19 cellular contexts compared by ENCODE assay signal in the genomic region with DNA sequence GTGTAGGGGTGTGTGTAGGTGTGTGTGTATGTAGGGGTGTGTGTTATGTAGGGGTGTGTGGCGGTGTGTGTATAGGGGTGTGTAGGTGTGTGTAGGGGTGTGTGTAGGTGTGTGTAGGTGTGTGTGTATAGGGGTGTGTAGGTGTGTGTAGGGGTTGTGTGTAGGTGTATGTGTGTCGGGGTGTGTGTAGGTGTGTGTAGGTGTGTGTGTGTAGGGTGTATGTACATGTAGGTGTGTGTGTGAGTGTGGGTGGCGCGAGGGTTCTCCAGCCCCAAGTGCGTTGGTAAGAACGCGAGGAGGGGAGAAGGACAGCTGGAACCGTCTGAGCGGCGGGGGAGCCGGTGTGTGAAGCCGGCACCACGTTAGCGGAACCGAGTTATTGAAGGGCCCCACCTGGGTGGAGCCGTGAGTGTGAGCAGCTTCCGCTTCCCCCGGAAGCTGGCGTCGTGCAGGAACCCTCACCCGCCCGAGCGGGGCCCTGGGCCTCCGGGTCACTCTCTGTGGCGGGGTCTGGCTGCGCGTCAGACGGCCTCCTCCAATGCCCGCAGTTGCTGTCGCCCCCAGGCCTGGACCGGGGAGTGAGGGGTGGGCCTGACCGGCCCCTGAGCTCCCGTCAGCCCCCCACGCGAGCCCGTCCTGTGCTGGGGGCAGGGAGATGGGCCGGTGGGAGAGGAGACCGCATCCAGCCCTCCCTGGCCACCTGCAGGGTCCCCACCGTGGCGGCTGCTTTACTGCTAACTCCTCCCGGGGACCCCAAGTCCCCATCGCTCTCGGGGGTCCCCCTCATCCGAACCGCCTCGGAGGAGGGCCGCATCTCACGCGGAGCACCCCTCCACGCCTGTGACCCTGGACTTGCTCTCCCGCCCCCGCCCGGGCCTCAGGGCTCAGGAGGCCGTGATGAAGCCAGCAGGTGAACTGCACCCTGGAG. TPM values are rescaled to one million over a fixed set of nuclear protein-coding genes. Genes with fewer than 3 reads are reported as not detected.
DNase-seq lines count a peak whose midpoint lies in the region; ATAC-seq, FAIRE-seq and TF ChIP-seq lines count a peak whose summit lies in the region.
"Had no signal": no experiment of that assay in that cellular context is flagged by ENCODE, and none has a peak within 500 bp of the region (broad histone marks: within the 10 kb centered on the region; RNA-seq: fewer than 3 reads in every experiment).

No MANE protein-coding gene starts in this region.

- TF ChIP-seq CTCF in K562 (IDR thresholded peaks at IDR 0.05 in 2 of 3, conservative IDR thresholded peaks at IDR 0.05 in 1 of 3; ENCODE audit: insufficient read depth in 2 of 3, low read depth in 1 of 3, low read length in 3 of 3): no peak
- no peak for TF ChIP-seq CTCF in osteoblast (IDR thresholded peaks at IDR 0.05; ENCODE audit: extremely low read depth, low read depth, low read length)
- TF ChIP-seq CTCF in tibial nerve (IDR thresholded peaks at IDR 0.05): no peak

- peaks cover 2% of the 10 kb centered on the region for H3K27me3 Mint-ChIP-seq in activated CD4-positive, alpha-beta T cell treated with anti-CD3 and anti-CD28 coated beads, Interleukin-2, amount 10 ng/mL, durations not matched to agents 24 days and 14 days

- no peaks in the 10 kb centered on the region for H3K9me1 ChIP-seq in K562 (ENCODE audit: control insufficient read depth, insufficient read depth, low read length)

- in situ Hi-C loops in K562 (cut with MboI): no loop called here

- TF ChIP-seq EP300 in K562 (IDR thresholded peaks at IDR 0.05; ENCODE audit: low read length): no peak
- TF ChIP-seq EP300 in tibial nerve (IDR thresholded peaks at IDR 0.05): no peak

- POLR2A ChIA-PET in K562 (lab: Yijun Ruan, JAX): no interaction called here

- H3K4me1 Mint-ChIP-seq in activated CD4-positive, alpha-beta T cell treated with anti-CD3 and anti-CD28 coated beads, Interleukin-2, amount 10 ng/mL, durations not matched to agents 24 days and 14 days: no peaks in the 10 kb centered on the region
- H3K4me1 Mint-ChIP-seq: WTC11 had no signal

- FAIRE-seq in HTR-8/SVneo (lab: Jason Lieb, UNC) (peak; percentile 100), K562 (lab: Jason Lieb, UNC) (no peak)
- FAIRE-seq: A204.1, colon had no signal

- CTCF ChIA-PET in K562 (lab: Yijun Ruan, JAX; ENCODE audit: low intra/inter-chr PET ratio): no interaction called here

- intact Hi-C loops in activated CD4-positive, alpha-beta T cell treated with anti-CD3 and anti-CD28 coated beads, Interleukin-2, amount 10 ng/mL, durations not matched to agents 24 days and 14 days (cut with micrococcal nuclease): no loop called here
- intact Hi-C loops in K562 (cut with micrococcal nuclease): no loop called here

- 46% methylated on average over 27 of the region's 54 CpGs for WGBS in K562 (ENCODE audit: insufficient coverage, low coverage, missing lambda C conversion rate)
- WGBS in tibial nerve, 2 donors: 83 to 89% methylated on average over 33 to 40 of the region's 54 CpGs

- H2AFZ ChIP-seq in K562 (ENCODE audit: low read depth, low read length) (no peak overlapping the region), osteoblast (ENCODE audit: low read length) (no peak overlapping the region)

- H3K79me2 ChIP-seq in K562 (ENCODE audit: control insufficient read depth, insufficient read depth, low read length) (no peaks in the 10 kb centered on the region), osteoblast (ENCODE audit: insufficient read depth, low read length) (no peaks in the 10 kb centered on the region)

- H3K27ac Mint-ChIP-seq in activated CD4-positive, alpha-beta T cell treated with anti-CD3 and anti-CD28 coated beads, Interleukin-2, amount 10 ng/mL, durations not matched to agents 24 days and 14 days: no peak overlapping the region
- H3K27ac Mint-ChIP-seq: WTC11 had no signal

- TF ChIP-seq POLR2A in K562 (conservative IDR thresholded peaks at IDR 0.05) (no peak), tibial nerve (IDR thresholded peaks at IDR 0.05) (no peak)

- ATAC-seq in K562: peak; percentile 70
- ATAC-seq in HG03432 (IDR thresholded peaks at IDR 0.05; ENCODE audit: unreplicated experiment): no peak
- ATAC-seq: Panc1, WTC11 had no signal

- H3K9me3 ChIP-seq in K562 (replicated peaks; ENCODE audit: control insufficient read depth, insufficient read depth, low read depth, low read length): no peaks in the 10 kb centered on the region
- no peaks in the 10 kb centered on the region for H3K9me3 ChIP-seq in osteoblast (ENCODE audit: low read depth, low read length)
- H3K9me3 ChIP-seq in tibial nerve: no peaks in the 10 kb centered on the region
- H3K9me3 ChIP-seq: BE2C, SJSA1, uterus had no signal

- no peak overlapping the region for H3K4me2 ChIP-seq in K562 (ENCODE audit: insufficient read depth, low read length)
- no peak overlapping the region for H3K4me2 ChIP-seq in osteoblast (ENCODE audit: insufficient read depth, low read length)

- TF ChIP-seq RAD21 in K562 (CRISPR knock-in tag; conservative IDR thresholded peaks at IDR 0.05 in 1 of 2, IDR thresholded peaks at IDR 0.05 in 1 of 2): no peak

- H3K27ac ChIP-seq in K562 (ENCODE audit: extremely low read depth, low read depth, low read length) (no peak overlapping the region), osteoblast (ENCODE audit: low read depth, low read length) (no peak overlapping the region), tibial nerve (no peak overlapping the region)
- H3K27ac ChIP-seq: SJSA1, uterus had no signal

- H3K4me3 ChIP-seq in K562 (no peak overlapping the region), osteoblast (ENCODE audit: insufficient read depth, low read length) (no peak overlapping the region), tibial nerve (no peak overlapping the region)
- H3K4me3 ChIP-seq: SJSA1, uterus had no signal

- BruUV-seq in K562 (replicated peaks; lab: Mats Ljungman, UMichigan): no TSS peak

- peak; percentile 62 for DNase-seq in activated CD4-positive, alpha-beta T cell treated with anti-CD3 and anti-CD28 coated beads, Interleukin-2, amount 10 ng/mL, durations not matched to agents 24 days and 14 days
- no peak for DNase-seq in activated CD4-positive, alpha-beta T cell treated with anti-CD3 and anti-CD28 coated beads, Interleukin-2, amount 50 U/mL, for 4 hours
- DNase-seq in HTR-8/SVneo (ENCODE audit: insufficient read length, low spot score) (no peak), K562 (ENCODE audit: extremely low read depth in 1 of 4, low spot score in 3 of 4) (peak in 3 of 4 experiments; percentile 27 to 36 (median 31)), osteoblast (ENCODE audit: insufficient read length, low spot score, missing footprints) (peak; percentile 63), hippocampal formation (lab: John Stamatoyannopoulos, UW) (no peak), tibial nerve (ENCODE audit: low spot score in 2 of 2) (no peak)
- DNase-seq: activated gamma-delta T cell, BE2C, EL, NCI-H1417 treated with DMSO at 0.1 percent for 48 hours, NCI-H526 treated with DMSO at 0.1 percent for 48 hours, uterus had no signal

- no peak overlapping the region for H3K9ac ChIP-seq in K562 (ENCODE audit: insufficient read depth in 1 of 2, low read depth in 2 of 2, low read length in 2 of 2)

- H4K20me1 ChIP-seq in K562 (replicated peaks; ENCODE audit: control insufficient read depth, insufficient read depth, low read length) (no peaks in the 10 kb centered on the region), osteoblast (ENCODE audit: insufficient read depth, low read length) (no peaks in the 10 kb centered on the region)

- H3K36me3 Mint-ChIP-seq in activated CD4-positive, alpha-beta T cell treated with anti-CD3 and anti-CD28 coated beads, Interleukin-2, amount 10 ng/mL, durations not matched to agents 24 days and 14 days (ENCODE audit: low read depth): peaks cover 2% of the 10 kb centered on the region
- H3K36me3 Mint-ChIP-seq: WTC11 had no signal

- H3K4me1 ChIP-seq in K562 (replicated peaks in 1 of 2; ENCODE audit: control insufficient read depth in 2 of 2, insufficient read depth in 2 of 2, low read length in 2 of 2) (peaks cover 0 to 17% of the 10 kb centered on the region in 2 experiments; a peak in 2 of 5 replicates), osteoblast (ENCODE audit: insufficient read depth, low read length) (no peaks in the 10 kb centered on the region), tibial nerve (no peaks in the 10 kb centered on the region)
- H3K4me1 ChIP-seq: BE2C, SJSA1, uterus had no signal

- peaks cover 19 to 42% of the 10 kb centered on the region in 2 experiments for H3K27me3 ChIP-seq in K562 (ENCODE audit: control insufficient read depth in 2 of 2, insufficient read depth in 2 of 2, low read length in 2 of 2)
- peaks cover 8% of the 10 kb centered on the region for H3K27me3 ChIP-seq in osteoblast (ENCODE audit: insufficient read depth, low read length)
- no peaks in the 10 kb centered on the region for H3K27me3 ChIP-seq in tibial nerve
- H3K27me3 ChIP-seq: BE2C, uterus had no signal

- no peak overlapping the region for H3K4me3 Mint-ChIP-seq in activated CD4-positive, alpha-beta T cell treated with anti-CD3 and anti-CD28 coated beads, Interleukin-2, amount 10 ng/mL, durations not matched to agents 24 days and 14 days
- H3K4me3 Mint-ChIP-seq: WTC11 had no signal

- peaks cover 10% of the 10 kb centered on the region for H3K9me3 Mint-ChIP-seq in activated CD4-positive, alpha-beta T cell treated with anti-CD3 and anti-CD28 coated beads, Interleukin-2, amount 10 ng/mL, durations not matched to agents 24 days and 14 days

- H3K36me3 ChIP-seq in K562 (ENCODE audit: control insufficient read depth, insufficient read depth, low read length): no peaks in the 10 kb centered on the region
- no peaks in the 10 kb centered on the region for H3K36me3 ChIP-seq in osteoblast (ENCODE audit: insufficient read depth, low read length)
- no peaks in the 10 kb centered on the region for H3K36me3 ChIP-seq in tibial nerve
- H3K36me3 ChIP-seq: BE2C, SJSA1, uterus had no signal

RNA-seq across cellular contexts. Expression of gene PSMG3, which starts 49.6 kb away (rescaled TPM):
- total RNA-seq in activated CD4-positive, alpha-beta T cell treated with anti-CD3 and anti-CD28 coated beads, Interleukin-2, amount 10 ng/mL, durations not matched to agents 24 days and 14 days: 58.0 and 58.5 TPM in 2 replicates
- total RNA-seq in K562 (2011; cell fraction: chromatin; rRNA removed; ENCODE audit: low replicate concordance): 26.2 and 74.4 TPM in 2 replicates
- total RNA-seq in K562 (2011; cell fraction: nucleolus; rRNA removed): 89.7 and 92.9 TPM in 2 replicates
- 63.3 and 66.8 TPM in 2 replicates for total RNA-seq in K562 (2011; cell fraction: nucleoplasm; rRNA removed)
- total RNA-seq in K562 (2014; rRNA removed) (122 and 132 TPM in 2 replicates), K562 (2014; rRNA removed; fragmentation: Illumina TruSeq; extraction: Trizol) (46.5 and 57.2 TPM in 2 replicates), K562 (2015; rRNA removed; fragmentation: Illumina TruSeq; extraction: Trizol) (81.5 and 83.4 TPM in 2 replicates), K562 (2021) (77.3 and 80.1 TPM in 2 replicates), osteoblast (32.1 and 38.7 TPM in 2 replicates), tibial nerve (10 to 100 TPM; 36.3 to 42.3 (median 39.5) TPM)
- polyA plus RNA-seq in K562 (2011; rRNA removed) (93.6 and 96.3 TPM in 2 replicates), K562 (2014; fragmentation: Illumina TruSeq; extraction: Trizol) (54.0 and 64.6 TPM in 2 replicates), K562 (2014; fragmentation: Nextera tagmentation; extraction: Ambion mirVana) (10 to 100 TPM; 34.8 to 55.3 TPM), K562 (2014; rRNA removed) (121 and 136 TPM in 2 replicates)
- polyA plus RNA-seq in K562 (2011; cell fraction: cytosol; rRNA removed): 110 and 136 TPM in 2 replicates
- polyA plus RNA-seq in K562 (2011; cell fraction: nucleus; rRNA removed): 144 and 158 TPM in 2 replicates
- polyA plus RNA-seq in K562 (2012): 65.4 and 71.5 TPM in 2 replicates
- polyA minus RNA-seq in K562 (2011; rRNA and poly(A)+ RNA removed): 20.1 and 30.9 TPM in 2 replicates
- polyA minus RNA-seq in K562 (2011; cell fraction: cytosol; rRNA and poly(A)+ RNA removed): 22.6 and 24.3 TPM in 2 replicates
- polyA minus RNA-seq in K562 (2011; cell fraction: nucleus; rRNA and poly(A)+ RNA removed): 12.3 and 13.9 TPM in 2 replicates

RNA-seq across cellular contexts. Expression of gene ELFN1, which starts 50.7 kb away (rescaled TPM):
- total RNA-seq in activated CD4-positive, alpha-beta T cell treated with anti-CD3 and anti-CD28 coated beads, Interleukin-2, amount 10 ng/mL, durations not matched to agents 24 days and 14 days: not detected in 2 replicates
- 0.25 TPM in 1 of 2 replicates, not detected in the other for total RNA-seq in K562 (2011; cell fraction: chromatin; rRNA removed; ENCODE audit: low replicate concordance)
- total RNA-seq in K562 (2011; cell fraction: nucleolus; rRNA removed): 0.39 and 0.67 TPM in 2 replicates
- total RNA-seq in K562 (2011; cell fraction: nucleoplasm; rRNA removed): 0.07 and 0.31 TPM in 2 replicates
- total RNA-seq in K562 (2014; rRNA removed): 0.23 and 0.45 TPM in 2 replicates
- 0.04 and 0.06 TPM in 2 replicates for total RNA-seq in K562 (2014; rRNA removed; fragmentation: Illumina TruSeq; extraction: Trizol)
- total RNA-seq in K562 (2015; rRNA removed; fragmentation: Illumina TruSeq; extraction: Trizol): 0.08 and 0.18 TPM in 2 replicates
- total RNA-seq in K562 (2021): 0.45 and 0.64 TPM in 2 replicates
- 0.13 and 0.41 TPM in 2 replicates for polyA plus RNA-seq in K562 (2011; rRNA removed)
- polyA plus RNA-seq in K562 (2011; cell fraction: cytosol; rRNA removed): 0.44 and 0.81 TPM in 2 replicates
- 0.26 and 0.31 TPM in 2 replicates for polyA plus RNA-seq in K562 (2011; cell fraction: nucleus; rRNA removed)
- polyA plus RNA-seq in K562 (2012): 0.35 and 0.39 TPM in 2 replicates
- polyA plus RNA-seq in K562 (2014; fragmentation: Illumina TruSeq; extraction: Trizol): 0.06 and 0.28 TPM in 2 replicates
- polyA plus RNA-seq in K562 (2014; fragmentation: Nextera tagmentation; extraction: Ambion mirVana): not detected
- 0.11 and 0.33 TPM in 2 replicates for polyA plus RNA-seq in K562 (2014; rRNA removed)
- 0.07 and 0.15 TPM in 2 replicates for polyA minus RNA-seq in K562 (2011; rRNA and poly(A)+ RNA removed)
- 0.38 and 1.0 TPM in 2 replicates for polyA minus RNA-seq in K562 (2011; cell fraction: cytosol; rRNA and poly(A)+ RNA removed)
- 0.13 and 0.44 TPM in 2 replicates for polyA minus RNA-seq in K562 (2011; cell fraction: nucleus; rRNA and poly(A)+ RNA removed)
- total RNA-seq in osteoblast: 12.7 and 14.1 TPM in 2 replicates
- total RNA-seq in tibial nerve: 1 to 10 TPM in 2 of 4 donors, under 1 TPM in 2; 0.21 to 2.4 (median 1.5) TPM
- total RNA-seq: SJSA1 had no signal

Comparison
In these comparisons a context has a peak if more than half of its experiments do, and no peak if none do; other contexts are left out.
1. DNase-seq: peak in activated CD4-positive, alpha-beta T cell treated with anti-CD3 and anti-CD28 coated beads, Interleukin-2, amount 10 ng/mL, durations not matched to agents 24 days and 14 days (single experiment), K562 (3 of 4) and osteoblast (single experiment); none in activated CD4-positive, alpha-beta T cell treated with anti-CD3 and anti-CD28 coated beads, Interleukin-2, amount 50 U/mL, for 4 hours (0 of 2), HTR-8/SVneo (single experiment), hippocampal formation (0 of 2) and tibial nerve (0 of 2).